Comparison of ENCODE assay signal across 8 cellular contexts in the genomic region with DNA sequence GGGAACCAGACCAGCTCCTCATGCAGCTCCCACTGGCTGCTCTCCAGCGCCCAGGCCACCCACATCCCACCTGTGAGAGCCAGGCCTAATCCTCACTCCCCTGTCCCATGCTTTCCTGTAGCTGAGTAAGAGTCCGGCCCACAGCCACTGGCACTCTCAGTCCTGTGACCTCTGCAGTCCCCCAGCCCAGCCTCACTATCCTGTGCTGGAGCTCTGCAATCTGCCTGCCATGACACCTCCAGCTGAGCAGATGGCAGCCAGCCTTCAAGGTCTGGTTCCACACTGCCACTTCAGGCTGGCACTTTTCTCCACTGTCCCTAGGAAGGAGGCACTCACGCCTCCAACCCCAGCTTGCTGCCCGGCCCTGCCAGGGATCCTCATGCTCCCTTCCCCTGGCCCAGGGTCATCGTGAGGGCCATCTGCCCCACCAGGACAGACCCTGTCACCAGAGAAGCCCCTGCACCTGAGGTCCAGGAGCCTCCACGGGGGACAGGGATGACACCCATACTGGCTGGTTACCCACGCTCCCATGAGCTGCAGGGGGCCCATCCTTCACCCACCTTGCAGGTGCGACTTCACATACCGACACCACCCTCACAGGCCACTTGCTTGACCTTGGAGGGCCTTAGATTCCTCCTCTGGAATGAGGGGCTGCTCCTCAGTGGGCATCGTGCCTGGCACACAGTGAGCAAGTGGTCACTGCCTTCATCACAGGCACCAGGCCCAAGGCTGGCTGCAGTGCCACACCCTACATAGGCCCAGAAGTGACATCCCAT.
DNase-seq lines count a peak whose midpoint lies in the region; ATAC-seq and TF ChIP-seq lines count a peak whose summit lies in the region.

No MANE protein-coding gene starts in this region.

- no TSS peak for BruUV-seq in OCI-LY7 (replicated peaks; lab: Mats Ljungman, UMichigan)

- intact Hi-C loops in activated CD4-positive, alpha-beta T cell treated with anti-CD3 and anti-CD28 coated beads, Interleukin-2, amount 10 ng/mL, durations not matched to agents 24 days and 14 days (cut with micrococcal nuclease): no loop called here
- intact Hi-C loops in OCI-LY7 (cut with micrococcal nuclease; ENCODE audit: unreplicated experiment): loop anchor here (10.0 kb wide), 1 partner anchor 633 kb away; no protein-coding TSS in a partner anchor

- H3K4me2 ChIP-seq in OCI-LY7 (ENCODE audit: low read length): no peak overlapping the region

- H3K27ac ChIP-seq in OCI-LY7 (ENCODE audit: low read depth, low read length, poor library complexity, severe bottlenecking): no peak overlapping the region

- H3K27ac Mint-ChIP-seq in activated CD4-positive, alpha-beta T cell treated with anti-CD3 and anti-CD28 coated beads, Interleukin-2, amount 10 ng/mL, durations not matched to agents 7 days and 5 days: peak overlapping the region; percentile 36
- no peak overlapping the region for H3K27ac Mint-ChIP-seq in activated CD4-positive, alpha-beta T cell treated with anti-CD3 and anti-CD28 coated beads, Interleukin-2, amount 10 ng/mL, durations not matched to agents 24 days and 14 days
- H3K27ac Mint-ChIP-seq in T-cell: peak overlapping the region; percentile 55 to 72
- peak overlapping the region; percentile 9 for H3K27ac Mint-ChIP-seq in stimulated activated naive B cell treated with anti-CD40 and anti-IgM and Interleukin-4, amounts not matched to agents 10 μg/mL and 1 μg/mL and 100 μg/mL, for 72 hours

- POLR2A ChIA-PET in activated CD4-positive, alpha-beta T cell treated with anti-CD3 and anti-CD28 coated beads, Interleukin-2, amount 10 ng/mL, durations not matched to agents 7 days and 5 days (lab: Charles Lee): no interaction called here
- POLR2A ChIA-PET in T-cell (lab: Charles Lee): interaction anchor here in 1 of 2 donors (0.6 kb wide), 1 partner anchor 18 kb away, joined by 3 read pairs; no protein-coding TSS in a partner anchor
- POLR2A ChIA-PET in OCI-LY7 (lab: Charles Lee): interaction anchor here (0.5 to 0.6 kb wide), 2 partner anchors 48 to 55 kb away, joined by 3 to 4 read pairs; no protein-coding TSS in a partner anchor

- H3K27me3 ChIP-seq in iPS-15b (ENCODE audit: control insufficient read depth, insufficient read depth, low read length): no peaks in the 10 kb centered on the region

- peak overlapping the region; percentile 43 for H3K4me3 ChIP-seq in iPS-15b (ENCODE audit: low read depth, low read length)
- H3K4me3 ChIP-seq in OCI-LY7 (ENCODE audit: low read depth, low read length, poor library complexity, severe bottlenecking): no peak overlapping the region

- no peaks in the 10 kb centered on the region for H3K9me3 Mint-ChIP-seq in activated CD4-positive, alpha-beta T cell treated with anti-CD3 and anti-CD28 coated beads, Interleukin-2, amount 10 ng/mL, durations not matched to agents 7 days and 5 days
- H3K9me3 Mint-ChIP-seq in activated CD4-positive, alpha-beta T cell treated with anti-CD3 and anti-CD28 coated beads, Interleukin-2, amount 10 ng/mL, durations not matched to agents 24 days and 14 days: no peaks in the 10 kb centered on the region
- H3K9me3 Mint-ChIP-seq in T-cell: no peaks in the 10 kb centered on the region
- no peaks in the 10 kb centered on the region for H3K9me3 Mint-ChIP-seq in stimulated activated naive B cell treated with anti-CD40 and anti-IgM and Interleukin-4, amounts not matched to agents 10 μg/mL and 1 μg/mL and 100 μg/mL, for 72 hours

- H3K9me2 ChIP-seq in OCI-LY7 (ENCODE audit: insufficient read depth, low read length): no peaks in the 10 kb centered on the region

- ATAC-seq in T-cell (replicated peaks in 1 of 4): no peak
- ATAC-seq in stimulated activated naive B cell treated with anti-CD40 and anti-IgM and Interleukin-4, amounts not matched to agents 10 μg/mL and 1 μg/mL and 100 μg/mL, for 72 hours (replicated peaks): no peak
- ATAC-seq in HG03196 (IDR thresholded peaks at IDR 0.05; ENCODE audit: unreplicated experiment): no peak

- no peak overlapping the region for H3K4me3 Mint-ChIP-seq in activated CD4-positive, alpha-beta T cell treated with anti-CD3 and anti-CD28 coated beads, Interleukin-2, amount 10 ng/mL, durations not matched to agents 7 days and 5 days
- H3K4me3 Mint-ChIP-seq in activated CD4-positive, alpha-beta T cell treated with anti-CD3 and anti-CD28 coated beads, Interleukin-2, amount 10 ng/mL, durations not matched to agents 24 days and 14 days: no peak overlapping the region
- no peak overlapping the region for H3K4me3 Mint-ChIP-seq in T-cell
- peak overlapping the region; percentile 40 to 73 for H3K4me3 Mint-ChIP-seq in stimulated activated naive B cell treated with anti-CD40 and anti-IgM and Interleukin-4, amounts not matched to agents 10 μg/mL and 1 μg/mL and 100 μg/mL, for 72 hours

- no peaks in the 10 kb centered on the region for H3K36me3 Mint-ChIP-seq in activated CD4-positive, alpha-beta T cell treated with anti-CD3 and anti-CD28 coated beads, Interleukin-2, amount 10 ng/mL, durations not matched to agents 7 days and 5 days (ENCODE audit: low read depth)
- peaks cover 2% of the 10 kb centered on the region for H3K36me3 Mint-ChIP-seq in activated CD4-positive, alpha-beta T cell treated with anti-CD3 and anti-CD28 coated beads, Interleukin-2, amount 10 ng/mL, durations not matched to agents 24 days and 14 days (ENCODE audit: low read depth)
- H3K36me3 Mint-ChIP-seq in T-cell: peaks cover 12% of the 10 kb centered on the region
- H3K36me3 Mint-ChIP-seq in stimulated activated naive B cell treated with anti-CD40 and anti-IgM and Interleukin-4, amounts not matched to agents 10 μg/mL and 1 μg/mL and 100 μg/mL, for 72 hours: no peaks in the 10 kb centered on the region

- peak overlapping the region; percentile 41 for H3K9ac ChIP-seq in iPS-15b (ENCODE audit: low read depth, low read length)

- H3K4me1 ChIP-seq in iPS-15b (ENCODE audit: control insufficient read depth, insufficient read depth, low read length) (peaks cover 3% of the 10 kb centered on the region), OCI-LY7 (ENCODE audit: insufficient read depth, low read length, poor library complexity, severe bottlenecking) (peaks cover 5% of the 10 kb centered on the region)

- CTCF ChIA-PET in activated CD4-positive, alpha-beta T cell treated with anti-CD3 and anti-CD28 coated beads, Interleukin-2, amount 10 ng/mL, durations not matched to agents 7 days and 5 days (lab: Charles Lee): interaction anchor here (0.7 to 1.3 kb wide), 5 partner anchors 9 to 70 kb away, joined by 3 to 4 read pairs (median 4); no protein-coding TSS in a partner anchor
- CTCF ChIA-PET in T-cell (lab: Charles Lee) (interaction anchor here in 1 of 2 donors (0.7 kb wide), 1 partner anchor 33 kb away, joined by 5 read pairs; no protein-coding TSS in a partner anchor), OCI-LY7 (lab: Charles Lee; ENCODE audit: unreplicated experiment) (interaction anchor here (1.0 kb wide), 1 partner anchor 78 kb away, joined by 6 read pairs; no protein-coding TSS in a partner anchor)

- H3K36me3 ChIP-seq in iPS-15b (ENCODE audit: control insufficient read depth, insufficient read depth, low read length) (peaks cover 8% of the 10 kb centered on the region), OCI-LY7 (ENCODE audit: insufficient read depth, low read length) (no peaks in the 10 kb centered on the region)

- H3K4me1 Mint-ChIP-seq in activated CD4-positive, alpha-beta T cell treated with anti-CD3 and anti-CD28 coated beads, Interleukin-2, amount 10 ng/mL, durations not matched to agents 7 days and 5 days: no peaks in the 10 kb centered on the region
- no peaks in the 10 kb centered on the region for H3K4me1 Mint-ChIP-seq in activated CD4-positive, alpha-beta T cell treated with anti-CD3 and anti-CD28 coated beads, Interleukin-2, amount 10 ng/mL, durations not matched to agents 24 days and 14 days
- H3K4me1 Mint-ChIP-seq in T-cell: peaks cover 6 to 12% (median 11%) of the 10 kb centered on the region in 3 donors
- H3K4me1 Mint-ChIP-seq in stimulated activated naive B cell treated with anti-CD40 and anti-IgM and Interleukin-4, amounts not matched to agents 10 μg/mL and 1 μg/mL and 100 μg/mL, for 72 hours: peaks cover 14 to 19% of the 10 kb centered on the region in 2 donors

- no peaks in the 10 kb centered on the region for H3K27me3 Mint-ChIP-seq in activated CD4-positive, alpha-beta T cell treated with anti-CD3 and anti-CD28 coated beads, Interleukin-2, amount 10 ng/mL, durations not matched to agents 7 days and 5 days
- no peaks in the 10 kb centered on the region for H3K27me3 Mint-ChIP-seq in activated CD4-positive, alpha-beta T cell treated with anti-CD3 and anti-CD28 coated beads, Interleukin-2, amount 10 ng/mL, durations not matched to agents 24 days and 14 days
- no peaks in the 10 kb centered on the region for H3K27me3 Mint-ChIP-seq in T-cell
- H3K27me3 Mint-ChIP-seq in stimulated activated naive B cell treated with anti-CD40 and anti-IgM and Interleukin-4, amounts not matched to agents 10 μg/mL and 1 μg/mL and 100 μg/mL, for 72 hours: peaks cover 5 to 8% of the 10 kb centered on the region in 2 donors

- H3K79me2 ChIP-seq in OCI-LY7 (ENCODE audit: insufficient read depth, low read depth, low read length): no peaks in the 10 kb centered on the region

- H2AFZ ChIP-seq in OCI-LY7 (ENCODE audit: low read length): no peak overlapping the region

- no peak for DNase-seq in activated CD4-positive, alpha-beta T cell treated with anti-CD3 and anti-CD28 coated beads, Interleukin-2, amount 10 ng/mL, durations not matched to agents 7 days and 5 days
- DNase-seq in activated CD4-positive, alpha-beta T cell treated with anti-CD3 and anti-CD28 coated beads, Interleukin-2, amount 10 ng/mL, durations not matched to agents 24 days and 14 days: no peak
- DNase-seq in T-cell (no peak), D341Med (ENCODE audit: low spot score) (no peak), OCI-LY7 (ENCODE audit: low spot score) (no peak)
- DNase-seq in stimulated activated naive B cell treated with anti-CD40 and anti-IgM and Interleukin-4, amounts not matched to agents 10 μg/mL and 1 μg/mL and 100 μg/mL, for 72 hours: no peak

- no peak for TF ChIP-seq CTCF in OCI-LY7 (conservative IDR thresholded peaks at IDR 0.05; ENCODE audit: low read length)

- no peaks in the 10 kb centered on the region for H4K20me1 ChIP-seq in OCI-LY7 (ENCODE audit: insufficient read depth, low read length)

- H3K9me3 ChIP-seq in iPS-15b (ENCODE audit: control insufficient read depth, insufficient read depth, low read length): no peaks in the 10 kb centered on the region
- no peaks in the 10 kb centered on the region for H3K9me3 ChIP-seq in OCI-LY7 (ENCODE audit: low read length)

Comparison
In these comparisons a context has a peak if more than half of its experiments do, and no peak if none do; other contexts are left out.
1. H3K4me3 Mint-ChIP-seq: peak in stimulated activated naive B cell treated with anti-CD40 and anti-IgM and Interleukin-4, amounts not matched to agents 10 μg/mL and 1 μg/mL and 100 μg/mL, for 72 hours (2 of 2); none in activated CD4-positive, alpha-beta T cell treated with anti-CD3 and anti-CD28 coated beads, Interleukin-2, amount 10 ng/mL, durations not matched to agents 7 days and 5 days (single experiment), activated CD4-positive, alpha-beta T cell treated with anti-CD3 and anti-CD28 coated beads, Interleukin-2, amount 10 ng/mL, durations not matched to agents 24 days and 14 days (single experiment) and T-cell (0 of 3).